ENCODE assay signal across 2 cellular contexts in genomic region chr18:7600036-7600435, GRCh38.
TF ChIP-seq lines count a peak whose summit lies in the region.

No MANE protein-coding gene starts in this region.

TF ChIP-seq in IMR-90, 13 proteins besides CTCF, POLR2A, EP300 and RAD21:
- TF ChIP-seq CEBPB (IDR thresholded peaks at IDR 0.05; ENCODE audit: low read depth, low read length) (no peak), USF2 (IDR thresholded peaks at IDR 0.05; ENCODE audit: low read depth, low read length) (no peak), MAZ (IDR thresholded peaks at IDR 0.05; ENCODE audit: borderline replicate concordance, low read depth, low read length) (no peak), RCOR1 (IDR thresholded peaks at IDR 0.05; ENCODE audit: insufficient replicate concordance, low read length) (no peak), BHLHE40 (IDR thresholded peaks at IDR 0.05; ENCODE audit: low read depth, low read length) (no peak), NFE2L2 (IDR thresholded peaks at IDR 0.05; ENCODE audit: low read depth, low read length) (no peak), FOS (IDR thresholded peaks at IDR 0.05; ENCODE audit: low read depth, low read length) (no peak), MXI1 (IDR thresholded peaks at IDR 0.05; ENCODE audit: borderline replicate concordance, low read depth, low read length) (no peak), RFX5 (IDR thresholded peaks at IDR 0.05; ENCODE audit: low read depth, low read length) (no peak), MAFK (IDR thresholded peaks at IDR 0.05; ENCODE audit: low read depth, low read length) (no peak), CHD1 (IDR thresholded peaks at IDR 0.05; ENCODE audit: low read depth, low read length) (no peak), SMC3 (IDR thresholded peaks at IDR 0.05; ENCODE audit: low read depth, low read length) (no peak), ELK1 (IDR thresholded peaks at IDR 0.05; ENCODE audit: borderline replicate concordance, low read depth, low read length) (no peak)

TF ChIP-seq in H1, 55 proteins besides CTCF, POLR2A, EP300 and RAD21:
- TF ChIP-seq CEBPB (IDR thresholded peaks at IDR 0.05; ENCODE audit: low read depth, low read length): no peak
- TF ChIP-seq CHD1 (IDR thresholded peaks at IDR 0.05; ENCODE audit: low read depth, low read length): no peak
- TF ChIP-seq KDM5A (IDR thresholded peaks at IDR 0.05; ENCODE audit: low read length): no peak
- no peak for TF ChIP-seq CBX8 (IDR thresholded peaks at IDR 0.05; ENCODE audit: borderline replicate concordance, low read depth, low read length)
- no peak for TF ChIP-seq BCL11A (IDR thresholded peaks at IDR 0.05; ENCODE audit: low read depth in 2 of 2, low read length in 2 of 2)
- TF ChIP-seq POU5F1 (IDR thresholded peaks at IDR 0.05; ENCODE audit: low read depth, low read length): no peak
- no peak for TF ChIP-seq KDM4A (IDR thresholded peaks at IDR 0.05; ENCODE audit: low read depth, low read length, severe bottlenecking)
- TF ChIP-seq SAP30 (IDR thresholded peaks at IDR 0.05; ENCODE audit: insufficient read depth, insufficient replicate concordance, low read length): no peak
- TF ChIP-seq SIN3A (conservative IDR thresholded peaks at IDR 0.05 in 1 of 2, IDR thresholded peaks at IDR 0.05 in 1 of 2; ENCODE audit: low read depth in 1 of 2, low read length in 2 of 2): no peak
- no peak for TF ChIP-seq TEAD4 (IDR thresholded peaks at IDR 0.05; ENCODE audit: low read depth, low read length)
- no peak for TF ChIP-seq RBBP5 (IDR thresholded peaks at IDR 0.05; ENCODE audit: borderline replicate concordance, low read depth, low read length)
- no peak for TF ChIP-seq EGR1 (IDR thresholded peaks at IDR 0.05; ENCODE audit: borderline replicate concordance, low read depth, low read length)
- no peak for TF ChIP-seq CTBP2 (IDR thresholded peaks at IDR 0.05; ENCODE audit: borderline replicate concordance, insufficient read depth, insufficient read length, low read length)
- TF ChIP-seq SP4 (IDR thresholded peaks at IDR 0.05; ENCODE audit: low read length): no peak
- no peak for TF ChIP-seq MAFK (IDR thresholded peaks at IDR 0.05; ENCODE audit: low read depth, low read length)
- TF ChIP-seq SIX5 (IDR thresholded peaks at IDR 0.05; ENCODE audit: low read depth, low read length): no peak
- no peak for TF ChIP-seq CHD7 (IDR thresholded peaks at IDR 0.05; ENCODE audit: insufficient replicate concordance, low read length)
- no peak for TF ChIP-seq SP1 (IDR thresholded peaks at IDR 0.05; ENCODE audit: low read depth, low read length)
